1 cellular context compared by ENCODE assay signal in genomic region chr2:119252186-119253113, GRCh38.
TF ChIP-seq lines count a peak whose summit lies in the region.

No MANE protein-coding gene starts in this region.

TF ChIP-seq in HEK293, 187 proteins besides CTCF, POLR2A, EP300 and RAD21 (continued from another document):
- TF ChIP-seq KLF10 (tag by site-specific recombination; IDR thresholded peaks at IDR 0.05) (no peak), ZNF24 (tag by site-specific recombination; IDR thresholded peaks at IDR 0.05) (peak; percentile 38; the same call in 1 of the 2 replicates), ZBTB17 (tag by site-specific recombination; IDR thresholded peaks at IDR 0.05) (peak; percentile 49), ZNF473 (tag by site-specific recombination; IDR thresholded peaks at IDR 0.05) (no peak), YY1 (tag by site-specific recombination; IDR thresholded peaks at IDR 0.05) (no peak), TRIM28 (IDR thresholded peaks at IDR 0.05; ENCODE audit: borderline replicate concordance, low read length) (peak; percentile 24; the same call in 1 of the 2 replicates), ZNF174 (tag by site-specific recombination; IDR thresholded peaks at IDR 0.05) (no peak), ZFP37 (tag by site-specific recombination; IDR thresholded peaks at IDR 0.05) (no peak; the same call in 1 of the 2 replicates), ZSCAN16 (tag by site-specific recombination; IDR thresholded peaks at IDR 0.05) (no peak), ZNF202 (tag by site-specific recombination; IDR thresholded peaks at IDR 0.05; ENCODE audit: borderline replicate concordance) (no peak), ZNF133 (tag by site-specific recombination; IDR thresholded peaks at IDR 0.05) (no peak), ZNF610 (tag by site-specific recombination; IDR thresholded peaks at IDR 0.05; ENCODE audit: borderline replicate concordance) (no peak), ZNF561 (tag by site-specific recombination; IDR thresholded peaks at IDR 0.05; ENCODE audit: borderline replicate concordance) (no peak), ZNF488 (tag by site-specific recombination; IDR thresholded peaks at IDR 0.05) (no peak), ZFP69B (tag by site-specific recombination; IDR thresholded peaks at IDR 0.05) (0 out of 2 replicates have a peak, but pooled peaks have one; percentile 15), ZNF335 (tag by site-specific recombination; conservative IDR thresholded peaks at IDR 0.05) (0 out of 2 replicates have a peak, but pooled peaks have one; percentile 19), BCL11A (tag by site-specific recombination; IDR thresholded peaks at IDR 0.05; ENCODE audit: low read depth) (no peak), ZNF677 (tag by site-specific recombination; IDR thresholded peaks at IDR 0.05) (no peak)
- TF ChIP-seq, protein P1, sequence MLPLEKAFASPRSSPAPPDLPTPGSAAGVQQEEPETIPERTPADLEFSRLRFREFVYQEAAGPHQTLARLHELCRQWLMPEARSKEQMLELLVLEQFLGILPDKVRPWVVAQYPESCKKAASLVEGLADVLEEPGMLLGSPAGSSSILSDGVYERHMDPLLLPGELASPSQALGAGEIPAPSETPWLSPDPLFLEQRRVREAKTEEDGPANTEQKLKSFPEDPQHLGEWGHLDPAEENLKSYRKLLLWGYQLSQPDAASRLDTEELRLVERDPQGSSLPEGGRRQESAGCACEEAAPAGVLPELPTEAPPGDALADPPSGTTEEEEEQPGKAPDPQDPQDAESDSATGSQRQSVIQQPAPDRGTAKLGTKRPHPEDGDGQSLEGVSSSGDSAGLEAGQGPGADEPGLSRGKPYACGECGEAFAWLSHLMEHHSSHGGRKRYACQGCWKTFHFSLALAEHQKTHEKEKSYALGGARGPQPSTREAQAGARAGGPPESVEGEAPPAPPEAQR (tag by site-specific recombination; IDR thresholded peaks at IDR 0.05) = no peak
- TF ChIP-seq, protein P2, sequence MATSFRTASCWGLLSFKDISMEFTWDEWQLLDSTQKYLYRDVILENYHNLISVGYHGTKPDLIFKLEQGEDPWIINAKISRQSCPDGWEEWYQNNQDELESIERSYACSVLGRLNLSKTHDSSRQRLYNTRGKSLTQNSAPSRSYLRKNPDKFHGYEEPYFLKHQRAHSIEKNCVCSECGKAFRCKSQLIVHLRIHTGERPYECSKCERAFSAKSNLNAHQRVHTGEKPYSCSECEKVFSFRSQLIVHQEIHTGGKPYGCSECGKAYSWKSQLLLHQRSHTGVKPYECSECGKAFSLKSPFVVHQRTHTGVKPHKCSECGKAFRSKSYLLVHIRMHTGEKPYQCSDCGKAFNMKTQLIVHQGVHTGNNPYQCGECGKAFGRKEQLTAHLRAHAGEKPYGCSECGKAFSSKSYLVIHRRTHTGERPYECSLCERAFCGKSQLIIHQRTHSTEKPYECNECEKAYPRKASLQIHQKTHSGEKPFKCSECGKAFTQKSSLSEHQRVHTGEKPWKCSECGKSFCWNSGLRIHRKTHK (tag by site-specific recombination; IDR thresholded peaks at IDR 0.05) = no peak
- TF ChIP-seq, protein P3, sequence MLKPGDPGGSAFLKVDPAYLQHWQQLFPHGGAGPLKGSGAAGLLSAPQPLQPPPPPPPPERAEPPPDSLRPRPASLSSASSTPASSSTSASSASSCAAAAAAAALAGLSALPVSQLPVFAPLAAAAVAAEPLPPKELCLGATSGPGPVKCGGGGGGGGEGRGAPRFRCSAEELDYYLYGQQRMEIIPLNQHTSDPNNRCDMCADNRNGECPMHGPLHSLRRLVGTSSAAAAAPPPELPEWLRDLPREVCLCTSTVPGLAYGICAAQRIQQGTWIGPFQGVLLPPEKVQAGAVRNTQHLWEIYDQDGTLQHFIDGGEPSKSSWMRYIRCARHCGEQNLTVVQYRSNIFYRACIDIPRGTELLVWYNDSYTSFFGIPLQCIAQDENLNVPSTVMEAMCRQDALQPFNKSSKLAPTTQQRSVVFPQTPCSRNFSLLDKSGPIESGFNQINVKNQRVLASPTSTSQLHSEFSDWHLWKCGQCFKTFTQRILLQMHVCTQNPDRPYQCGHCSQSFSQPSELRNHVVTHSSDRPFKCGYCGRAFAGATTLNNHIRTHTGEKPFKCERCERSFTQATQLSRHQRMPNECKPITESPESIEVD (tag by site-specific recombination; IDR thresholded peaks at IDR 0.05) = peak; percentile 16; the same call in 1 of the 2 replicates
